15 cellular contexts compared by ENCODE assay signal in genomic region chr15:40829155-40829554, GRCh38. TPM values are rescaled to one million over a fixed set of nuclear protein-coding genes. Genes with fewer than 3 reads are reported as not detected.
DNase-seq lines count a peak whose midpoint lies in the region; ATAC-seq and TF ChIP-seq lines count a peak whose summit lies in the region.
"Had no signal": no experiment of that assay in that cellular context is flagged by ENCODE, and none has a peak within 500 bp of the region (broad histone marks: within the 10 kb centered on the region; RNA-seq: fewer than 3 reads in every experiment).

No MANE protein-coding gene starts in this region.

- peaks cover 30% of the 10 kb centered on the region for H3K4me1 ChIP-seq in mucosa of descending colon (ENCODE audit: low read depth)

- DNase-seq in NCI-H526 treated with DMSO at 0.1 percent for 48 hours (lab: John Stamatoyannopoulos, UW) = peak; percentile 55
- peak in 1 of 3 donors; percentile 76 for DNase-seq in mucosa of descending colon
- no peak for DNase-seq in NCI-H2029 (lab: John Stamatoyannopoulos, UW)
- no peak for DNase-seq in mesenteric fat pad (ENCODE audit: low spot score)
- DNase-seq: activated CD4-positive, alpha-beta T cell treated with anti-CD3 and anti-CD28 coated beads for 4 hours; DMS79; dorsolateral prefrontal cortex; midbrain; NCI-H2107; occipital lobe; SJCRH30; stimulated activated CD4-positive, alpha-beta T cell treated with anti-CD3 and anti-CD28 coated beads, Interleukin-4, amount 100 ng/mL, for 24 hours; T-helper 9 cell had no signal

- no peak for TF ChIP-seq CTCF in mucosa of descending colon (IDR thresholded peaks at IDR 0.05)

- no peak overlapping the region for H3K4me3 ChIP-seq in mucosa of descending colon
- H3K4me3 ChIP-seq: dorsolateral prefrontal cortex, SJCRH30 had no signal

- intact Hi-C loops in mucosa of descending colon (cut with DNase I, micrococcal nuclease) = no loop called here

- peak; percentile 54 for ATAC-seq in mucosa of descending colon

- H3K36me3 ChIP-seq in mucosa of descending colon (ENCODE audit: low read depth) = no peaks in the 10 kb centered on the region
- H3K36me3 ChIP-seq: SJCRH30 had no signal

- H3K9me3 ChIP-seq in mucosa of descending colon = no peaks in the 10 kb centered on the region
- H3K9me3 ChIP-seq: SJCRH30 had no signal

RNA-seq across cellular contexts. Expression of gene PPP1R14D, which starts 0.6 kb away (rescaled TPM):
- 100 to 1,000 TPM in 2 of 3 donors, 10 to 100 TPM in 1; 57.5 to 186 (median 154) TPM for total RNA-seq in mucosa of descending colon
- total RNA-seq in mesenteric fat pad = not detected
- total RNA-seq: dorsolateral prefrontal cortex, fibroblast of lung, kidney epithelial cell, occipital lobe, SJCRH30 had no signal

RNA-seq across cellular contexts. Expression of gene SPINT1, which starts 14.7 kb away (rescaled TPM):
- 100 to 1,000 TPM; 167 to 415 (median 324) TPM for total RNA-seq in mucosa of descending colon
- 2.7 TPM for total RNA-seq in mesenteric fat pad
- total RNA-seq: SJCRH30 had no signal

RNA-seq across cellular contexts. Expression of gene DNAJC17, which starts 21.9 kb away (rescaled TPM):
- total RNA-seq in mucosa of descending colon = 10 to 100 TPM; 29.6 to 47.6 (median 36.5) TPM
- total RNA-seq in mesenteric fat pad = 25.8 TPM

RNA-seq across cellular contexts. Expression of gene ZFYVE19, which starts 22.3 kb away (rescaled TPM):
- total RNA-seq in mucosa of descending colon = 10 to 100 TPM; 22.2 to 37.5 (median 36.5) TPM
- total RNA-seq in mesenteric fat pad = 9.8 TPM

RNA-seq across cellular contexts. Expression of gene RHOV, which starts 44.9 kb away (rescaled TPM):
- total RNA-seq in mucosa of descending colon (1 to 10 TPM; 1.6 to 6.2 (median 3.5) TPM), mesenteric fat pad (not detected)
- total RNA-seq: fibroblast of lung had no signal

Comparison
In these comparisons a context has a peak if more than half of its experiments do, and no peak if none do; other contexts are left out.
1. RNA of gene PPP1R14D, which starts 0.6 kb away (total RNA-seq): 57.5 to 186 TPM in mucosa of descending colon; not detected in mesenteric fat pad (single experiment); every median in the first group is over 10 times any median in the second.
2. RNA of gene SPINT1, which starts 14.7 kb away (total RNA-seq): 167 to 415 TPM in mucosa of descending colon; 2.7 TPM in mesenteric fat pad (single experiment); every median in the first group is over 10 times any median in the second.